In genomic region chr12:124509676-124510300, GRCh38 we compare ENCODE assay signal across 1 cellular context.
TF ChIP-seq lines count a peak whose summit lies in the region.

No MANE protein-coding gene starts in this region.

TF ChIP-seq in HepG2, 621 proteins besides CTCF, POLR2A, EP300 and RAD21 (continued from another document and continues in another):
- peak; percentile 32; the same call in 1 of the 2 replicates for TF ChIP-seq THAP9 (CRISPR knock-in tag; IDR thresholded peaks at IDR 0.05; ENCODE audit: borderline replicate concordance)
- TF ChIP-seq, protein P1, sequence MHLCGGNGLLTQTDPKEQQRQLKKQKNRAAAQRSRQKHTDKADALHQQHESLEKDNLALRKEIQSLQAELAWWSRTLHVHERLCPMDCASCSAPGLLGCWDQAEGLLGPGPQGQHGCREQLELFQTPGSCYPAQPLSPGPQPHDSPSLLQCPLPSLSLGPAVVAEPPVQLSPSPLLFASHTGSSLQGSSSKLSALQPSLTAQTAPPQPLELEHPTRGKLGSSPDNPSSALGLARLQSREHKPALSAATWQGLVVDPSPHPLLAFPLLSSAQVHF (CRISPR knock-in tag; IDR thresholded peaks at IDR 0.05), result no peak
- no peak for TF ChIP-seq KDM5A (IDR thresholded peaks at IDR 0.05; ENCODE audit: borderline replicate concordance, low read length)
- peak; percentile 83 for TF ChIP-seq NRL (CRISPR knock-in tag; IDR thresholded peaks at IDR 0.05; ENCODE audit: borderline replicate concordance)
- TF ChIP-seq CHCHD3 (CRISPR knock-in tag; IDR thresholded peaks at IDR 0.05), result no peak
- TF ChIP-seq, protein P2, sequence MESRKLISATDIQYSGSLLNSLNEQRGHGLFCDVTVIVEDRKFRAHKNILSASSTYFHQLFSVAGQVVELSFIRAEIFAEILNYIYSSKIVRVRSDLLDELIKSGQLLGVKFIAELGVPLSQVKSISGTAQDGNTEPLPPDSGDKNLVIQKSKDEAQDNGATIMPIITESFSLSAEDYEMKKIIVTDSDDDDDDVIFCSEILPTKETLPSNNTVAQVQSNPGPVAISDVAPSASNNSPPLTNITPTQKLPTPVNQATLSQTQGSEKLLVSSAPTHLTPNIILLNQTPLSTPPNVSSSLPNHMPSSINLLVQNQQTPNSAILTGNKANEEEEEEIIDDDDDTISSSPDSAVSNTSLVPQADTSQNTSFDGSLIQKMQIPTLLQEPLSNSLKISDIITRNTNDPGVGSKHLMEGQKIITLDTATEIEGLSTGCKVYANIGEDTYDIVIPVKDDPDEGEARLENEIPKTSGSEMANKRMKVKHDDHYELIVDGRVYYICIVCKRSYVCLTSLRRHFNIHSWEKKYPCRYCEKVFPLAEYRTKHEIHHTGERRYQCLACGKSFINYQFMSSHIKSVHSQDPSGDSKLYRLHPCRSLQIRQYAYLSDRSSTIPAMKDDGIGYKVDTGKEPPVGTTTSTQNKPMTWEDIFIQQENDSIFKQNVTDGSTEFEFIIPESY (CRISPR knock-in tag; IDR thresholded peaks at IDR 0.05), result no peak; the same call in 1 of the 2 replicates
- no peak; the same call in 1 of the 2 replicates for TF ChIP-seq ZSCAN29 (CRISPR knock-in tag; conservative IDR thresholded peaks at IDR 0.05)
- no peak; the same call in 1 of the 2 replicates for TF ChIP-seq KLF13 (CRISPR knock-in tag; IDR thresholded peaks at IDR 0.05)
- TF ChIP-seq YEATS2 (CRISPR knock-in tag; IDR thresholded peaks at IDR 0.05; ENCODE audit: borderline replicate concordance), result no peak
- no peak for TF ChIP-seq LCORL (IDR thresholded peaks at IDR 0.05)
- TF ChIP-seq LCORL (CRISPR knock-in tag; IDR thresholded peaks at IDR 0.05), result peak; percentile 76; the same call in 1 of the 2 replicates
- no peak for TF ChIP-seq RFXANK (CRISPR knock-in tag; IDR thresholded peaks at IDR 0.05)
- no peak for TF ChIP-seq ZNF737 (CRISPR knock-in tag; IDR thresholded peaks at IDR 0.05; ENCODE audit: borderline replicate concordance)
- TF ChIP-seq, protein P3, sequence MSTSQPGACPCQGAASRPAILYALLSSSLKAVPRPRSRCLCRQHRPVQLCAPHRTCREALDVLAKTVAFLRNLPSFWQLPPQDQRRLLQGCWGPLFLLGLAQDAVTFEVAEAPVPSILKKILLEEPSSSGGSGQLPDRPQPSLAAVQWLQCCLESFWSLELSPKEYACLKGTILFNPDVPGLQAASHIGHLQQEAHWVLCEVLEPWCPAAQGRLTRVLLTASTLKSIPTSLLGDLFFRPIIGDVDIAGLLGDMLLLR (CRISPR knock-in tag; IDR thresholded peaks at IDR 0.05), result no peak
- no peak for TF ChIP-seq NBN (conservative IDR thresholded peaks at IDR 0.05)
- no peak for TF ChIP-seq PRPF4 (IDR thresholded peaks at IDR 0.05; ENCODE audit: low read depth, low read length, poor library complexity, severe bottlenecking)
- TF ChIP-seq ZSCAN21 (CRISPR knock-in tag; IDR thresholded peaks at IDR 0.05; ENCODE audit: borderline replicate concordance), result peak; percentile 19; the same call in 1 of the 2 replicates
- TF ChIP-seq FIP1L1 (IDR thresholded peaks at IDR 0.05; ENCODE audit: borderline replicate concordance, insufficient read depth, low read depth, low read length), result no peak
- no peak for TF ChIP-seq ARHGAP35 (CRISPR knock-in tag; IDR thresholded peaks at IDR 0.05; ENCODE audit: borderline replicate concordance)
- TF ChIP-seq MED13 (CRISPR knock-in tag; IDR thresholded peaks at IDR 0.05), result no peak
- TF ChIP-seq ZNF768 (CRISPR knock-in tag; IDR thresholded peaks at IDR 0.05), result no peak
- TF ChIP-seq ZNF263 (CRISPR knock-in tag; IDR thresholded peaks at IDR 0.05), result no peak
- 0 out of 2 replicates have a peak, but pooled peaks have one; percentile 36 for TF ChIP-seq RNF2 (conservative IDR thresholded peaks at IDR 0.05; ENCODE audit: low read depth)
- no peak for TF ChIP-seq ZKSCAN5 (CRISPR knock-in tag; IDR thresholded peaks at IDR 0.05)
- 0 out of 2 replicates have a peak, but pooled peaks have one; percentile 60 for TF ChIP-seq ZNF414 (CRISPR knock-in tag; IDR thresholded peaks at IDR 0.05)
- no peak for TF ChIP-seq GATA4 (IDR thresholded peaks at IDR 0.05; ENCODE audit: borderline replicate concordance, low read depth)
- TF ChIP-seq, protein P4, sequence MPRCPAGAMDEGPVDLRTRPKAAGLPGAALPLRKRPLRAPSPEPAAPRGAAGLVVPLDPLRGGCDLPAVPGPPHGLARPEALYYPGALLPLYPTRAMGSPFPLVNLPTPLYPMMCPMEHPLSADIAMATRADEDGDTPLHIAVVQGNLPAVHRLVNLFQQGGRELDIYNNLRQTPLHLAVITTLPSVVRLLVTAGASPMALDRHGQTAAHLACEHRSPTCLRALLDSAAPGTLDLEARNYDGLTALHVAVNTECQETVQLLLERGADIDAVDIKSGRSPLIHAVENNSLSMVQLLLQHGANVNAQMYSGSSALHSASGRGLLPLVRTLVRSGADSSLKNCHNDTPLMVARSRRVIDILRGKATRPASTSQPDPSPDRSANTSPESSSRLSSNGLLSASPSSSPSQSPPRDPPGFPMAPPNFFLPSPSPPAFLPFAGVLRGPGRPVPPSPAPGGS (CRISPR knock-in tag; IDR thresholded peaks at IDR 0.05), result no peak
- no peak for TF ChIP-seq ISL2 (CRISPR knock-in tag; IDR thresholded peaks at IDR 0.05)
- TF ChIP-seq PCBP1 (IDR thresholded peaks at IDR 0.05; ENCODE audit: borderline replicate concordance, low read depth, low read length), result no peak
- no peak for TF ChIP-seq KDM4B (CRISPR knock-in tag; IDR thresholded peaks at IDR 0.05)
- TF ChIP-seq ZNF670 (CRISPR knock-in tag; IDR thresholded peaks at IDR 0.05; ENCODE audit: borderline replicate concordance), result no peak
- TF ChIP-seq, protein P5, sequence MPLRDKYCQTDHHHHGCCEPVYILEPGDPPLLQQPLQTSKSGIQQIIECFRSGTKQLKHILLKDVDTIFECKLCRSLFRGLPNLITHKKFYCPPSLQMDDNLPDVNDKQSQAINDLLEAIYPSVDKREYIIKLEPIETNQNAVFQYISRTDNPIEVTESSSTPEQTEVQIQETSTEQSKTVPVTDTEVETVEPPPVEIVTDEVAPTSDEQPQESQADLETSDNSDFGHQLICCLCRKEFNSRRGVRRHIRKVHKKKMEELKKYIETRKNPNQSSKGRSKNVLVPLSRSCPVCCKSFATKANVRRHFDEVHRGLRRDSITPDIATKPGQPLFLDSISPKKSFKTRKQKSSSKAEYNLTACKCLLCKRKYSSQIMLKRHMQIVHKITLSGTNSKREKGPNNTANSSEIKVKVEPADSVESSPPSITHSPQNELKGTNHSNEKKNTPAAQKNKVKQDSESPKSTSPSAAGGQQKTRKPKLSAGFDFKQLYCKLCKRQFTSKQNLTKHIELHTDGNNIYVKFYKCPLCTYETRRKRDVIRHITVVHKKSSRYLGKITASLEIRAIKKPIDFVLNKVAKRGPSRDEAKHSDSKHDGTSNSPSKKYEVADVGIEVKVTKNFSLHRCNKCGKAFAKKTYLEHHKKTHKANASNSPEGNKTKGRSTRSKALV (CRISPR knock-in tag; IDR thresholded peaks at IDR 0.05), result no peak
- 0 out of 2 replicates have a peak, but pooled peaks have one; percentile 47 for TF ChIP-seq PRMT3 (CRISPR knock-in tag; IDR thresholded peaks at IDR 0.05; ENCODE audit: borderline replicate concordance, low read depth)
- TF ChIP-seq TCF7 (IDR thresholded peaks at IDR 0.05; ENCODE audit: low read depth), result no peak
- TF ChIP-seq ZNF615 (CRISPR knock-in tag; IDR thresholded peaks at IDR 0.05; ENCODE audit: borderline replicate concordance), result no peak
- no peak for TF ChIP-seq ZNF3 (CRISPR knock-in tag; IDR thresholded peaks at IDR 0.05)
- no peak for TF ChIP-seq POGZ (CRISPR knock-in tag; IDR thresholded peaks at IDR 0.05)
- TF ChIP-seq GATAD2A (CRISPR knock-in tag; IDR thresholded peaks at IDR 0.05), result peak; percentile 53
- no peak for TF ChIP-seq MEIS1 (CRISPR knock-in tag; IDR thresholded peaks at IDR 0.05; ENCODE audit: borderline replicate concordance)
- TF ChIP-seq BHLHE40 (IDR thresholded peaks at IDR 0.05; ENCODE audit: low read length), result no peak
- TF ChIP-seq ZNF33A (CRISPR knock-in tag; IDR thresholded peaks at IDR 0.05; ENCODE audit: borderline replicate concordance), result no peak
- TF ChIP-seq ZNF549 (CRISPR knock-in tag; IDR thresholded peaks at IDR 0.05), result no peak
- TF ChIP-seq ZFP1 (CRISPR knock-in tag; IDR thresholded peaks at IDR 0.05), result no peak
- no peak for TF ChIP-seq ZNF350 (CRISPR knock-in tag; IDR thresholded peaks at IDR 0.05; ENCODE audit: borderline replicate concordance, low read depth)
- TF ChIP-seq ZNF264 (CRISPR knock-in tag; IDR thresholded peaks at IDR 0.05), result 0 out of 2 replicates have a peak, but pooled peaks have one; percentile 38
- no peak for TF ChIP-seq ZNF468 (CRISPR knock-in tag; IDR thresholded peaks at IDR 0.05)
- TF ChIP-seq DRAP1 (CRISPR knock-in tag; IDR thresholded peaks at IDR 0.05), result no peak
- TF ChIP-seq NPAS2 (CRISPR knock-in tag; IDR thresholded peaks at IDR 0.05; ENCODE audit: borderline replicate concordance), result no peak
- TF ChIP-seq ZNF331 (CRISPR knock-in tag; IDR thresholded peaks at IDR 0.05), result 0 out of 2 replicates have a peak, but pooled peaks have one; percentile 62
- TF ChIP-seq MXD3 (CRISPR knock-in tag; IDR thresholded peaks at IDR 0.05), result no peak
- no peak for TF ChIP-seq HBP1 (CRISPR knock-in tag; IDR thresholded peaks at IDR 0.05; ENCODE audit: low read depth)
- no peak for TF ChIP-seq IRX3 (CRISPR knock-in tag; IDR thresholded peaks at IDR 0.05; ENCODE audit: borderline replicate concordance, low read depth)
- no peak for TF ChIP-seq ATF5 (CRISPR knock-in tag; IDR thresholded peaks at IDR 0.05; ENCODE audit: low read depth)
- TF ChIP-seq ZNF205 (CRISPR knock-in tag; IDR thresholded peaks at IDR 0.05), result no peak
- no peak for TF ChIP-seq ZNF773 (CRISPR knock-in tag; IDR thresholded peaks at IDR 0.05; ENCODE audit: borderline replicate concordance)
- no peak for TF ChIP-seq PTBP1 (IDR thresholded peaks at IDR 0.05; ENCODE audit: low read depth, low read length, poor library complexity, severe bottlenecking)
- TF ChIP-seq HHEX (CRISPR knock-in tag; IDR thresholded peaks at IDR 0.05), result no peak
- TF ChIP-seq, protein P6, sequence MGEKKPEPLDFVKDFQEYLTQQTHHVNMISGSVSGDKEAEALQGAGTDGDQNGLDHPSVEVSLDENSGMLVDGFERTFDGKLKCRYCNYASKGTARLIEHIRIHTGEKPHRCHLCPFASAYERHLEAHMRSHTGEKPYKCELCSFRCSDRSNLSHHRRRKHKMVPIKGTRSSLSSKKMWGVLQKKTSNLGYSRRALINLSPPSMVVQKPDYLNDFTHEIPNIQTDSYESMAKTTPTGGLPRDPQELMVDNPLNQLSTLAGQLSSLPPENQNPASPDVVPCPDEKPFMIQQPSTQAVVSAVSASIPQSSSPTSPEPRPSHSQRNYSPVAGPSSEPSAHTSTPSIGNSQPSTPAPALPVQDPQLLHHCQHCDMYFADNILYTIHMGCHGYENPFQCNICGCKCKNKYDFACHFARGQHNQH (CRISPR knock-in tag; IDR thresholded peaks at IDR 0.05), result 0 out of 2 replicates have a peak, but pooled peaks have one; percentile 37
- peak; percentile 71; the same call in 1 of the 2 replicates for TF ChIP-seq ZNF343 (CRISPR knock-in tag; IDR thresholded peaks at IDR 0.05)
- peak; percentile 27; the same call in 1 of the 2 replicates for TF ChIP-seq PHF20 (CRISPR knock-in tag; IDR thresholded peaks at IDR 0.05)
- no peak for TF ChIP-seq ZNF556 (CRISPR knock-in tag; IDR thresholded peaks at IDR 0.05; ENCODE audit: borderline replicate concordance)
- no peak for TF ChIP-seq ZNF180 (CRISPR knock-in tag; IDR thresholded peaks at IDR 0.05; ENCODE audit: borderline replicate concordance, low read depth)
